Comparison of ENCODE assay signal across 1 cellular context in genomic region chr10:103918053-103918846, GRCh38.
TF ChIP-seq lines count a peak whose summit lies in the region.

Gene STN1 (minus strand): TSS chr10:103918184. CDS start chr10:103917594, 590 bp downstream.

TF ChIP-seq in K562, 482 proteins besides CTCF, POLR2A, EP300 and RAD21 (continued from another document and continues in another):
- TF ChIP-seq, protein P1, sequence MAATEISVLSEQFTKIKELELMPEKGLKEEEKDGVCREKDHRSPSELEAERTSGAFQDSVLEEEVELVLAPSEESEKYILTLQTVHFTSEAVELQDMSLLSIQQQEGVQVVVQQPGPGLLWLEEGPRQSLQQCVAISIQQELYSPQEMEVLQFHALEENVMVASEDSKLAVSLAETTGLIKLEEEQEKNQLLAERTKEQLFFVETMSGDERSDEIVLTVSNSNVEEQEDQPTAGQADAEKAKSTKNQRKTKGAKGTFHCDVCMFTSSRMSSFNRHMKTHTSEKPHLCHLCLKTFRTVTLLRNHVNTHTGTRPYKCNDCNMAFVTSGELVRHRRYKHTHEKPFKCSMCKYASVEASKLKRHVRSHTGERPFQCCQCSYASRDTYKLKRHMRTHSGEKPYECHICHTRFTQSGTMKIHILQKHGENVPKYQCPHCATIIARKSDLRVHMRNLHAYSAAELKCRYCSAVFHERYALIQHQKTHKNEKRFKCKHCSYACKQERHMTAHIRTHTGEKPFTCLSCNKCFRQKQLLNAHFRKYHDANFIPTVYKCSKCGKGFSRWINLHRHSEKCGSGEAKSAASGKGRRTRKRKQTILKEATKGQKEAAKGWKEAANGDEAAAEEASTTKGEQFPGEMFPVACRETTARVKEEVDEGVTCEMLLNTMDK (IDR thresholded peaks at IDR 0.05; ENCODE audit: borderline replicate concordance, insufficient read depth, low read depth, low read length, poor library complexity, severe bottlenecking) = peak; percentile 9
- peak in 1 of 2 experiments; percentile 13 for TF ChIP-seq E2F6 (IDR thresholded peaks at IDR 0.05; ENCODE audit: borderline replicate concordance in 1 of 2, extremely low read depth in 1 of 2, insufficient read depth in 1 of 2, insufficient read length in 1 of 2, low read depth in 1 of 2, low read length in 1 of 2, poor library complexity in 1 of 2, severe bottlenecking in 1 of 2)
- TF ChIP-seq SMARCB1 (IDR thresholded peaks at IDR 0.05; ENCODE audit: insufficient read length, low read depth) = no peak
- peak; percentile 60; the same call in 1 of the 2 replicates for TF ChIP-seq CTBP1 (IDR thresholded peaks at IDR 0.05; ENCODE audit: borderline replicate concordance)
- TF ChIP-seq, protein P2, sequence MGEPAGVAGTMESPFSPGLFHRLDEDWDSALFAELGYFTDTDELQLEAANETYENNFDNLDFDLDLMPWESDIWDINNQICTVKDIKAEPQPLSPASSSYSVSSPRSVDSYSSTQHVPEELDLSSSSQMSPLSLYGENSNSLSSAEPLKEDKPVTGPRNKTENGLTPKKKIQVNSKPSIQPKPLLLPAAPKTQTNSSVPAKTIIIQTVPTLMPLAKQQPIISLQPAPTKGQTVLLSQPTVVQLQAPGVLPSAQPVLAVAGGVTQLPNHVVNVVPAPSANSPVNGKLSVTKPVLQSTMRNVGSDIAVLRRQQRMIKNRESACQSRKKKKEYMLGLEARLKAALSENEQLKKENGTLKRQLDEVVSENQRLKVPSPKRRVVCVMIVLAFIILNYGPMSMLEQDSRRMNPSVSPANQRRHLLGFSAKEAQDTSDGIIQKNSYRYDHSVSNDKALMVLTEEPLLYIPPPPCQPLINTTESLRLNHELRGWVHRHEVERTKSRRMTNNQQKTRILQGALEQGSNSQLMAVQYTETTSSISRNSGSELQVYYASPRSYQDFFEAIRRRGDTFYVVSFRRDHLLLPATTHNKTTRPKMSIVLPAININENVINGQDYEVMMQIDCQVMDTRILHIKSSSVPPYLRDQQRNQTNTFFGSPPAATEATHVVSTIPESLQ (CRISPR knock-in tag; IDR thresholded peaks at IDR 0.05) = no peak
- peak; percentile 50; the same call in 1 of the 2 replicates for TF ChIP-seq MGA (IDR thresholded peaks at IDR 0.05)
- peak; percentile 48; the same call in 1 of the 2 replicates for TF ChIP-seq ETV1 (tag; conservative IDR thresholded peaks at IDR 0.05; ENCODE audit: low read depth)
- TF ChIP-seq, protein P3, sequence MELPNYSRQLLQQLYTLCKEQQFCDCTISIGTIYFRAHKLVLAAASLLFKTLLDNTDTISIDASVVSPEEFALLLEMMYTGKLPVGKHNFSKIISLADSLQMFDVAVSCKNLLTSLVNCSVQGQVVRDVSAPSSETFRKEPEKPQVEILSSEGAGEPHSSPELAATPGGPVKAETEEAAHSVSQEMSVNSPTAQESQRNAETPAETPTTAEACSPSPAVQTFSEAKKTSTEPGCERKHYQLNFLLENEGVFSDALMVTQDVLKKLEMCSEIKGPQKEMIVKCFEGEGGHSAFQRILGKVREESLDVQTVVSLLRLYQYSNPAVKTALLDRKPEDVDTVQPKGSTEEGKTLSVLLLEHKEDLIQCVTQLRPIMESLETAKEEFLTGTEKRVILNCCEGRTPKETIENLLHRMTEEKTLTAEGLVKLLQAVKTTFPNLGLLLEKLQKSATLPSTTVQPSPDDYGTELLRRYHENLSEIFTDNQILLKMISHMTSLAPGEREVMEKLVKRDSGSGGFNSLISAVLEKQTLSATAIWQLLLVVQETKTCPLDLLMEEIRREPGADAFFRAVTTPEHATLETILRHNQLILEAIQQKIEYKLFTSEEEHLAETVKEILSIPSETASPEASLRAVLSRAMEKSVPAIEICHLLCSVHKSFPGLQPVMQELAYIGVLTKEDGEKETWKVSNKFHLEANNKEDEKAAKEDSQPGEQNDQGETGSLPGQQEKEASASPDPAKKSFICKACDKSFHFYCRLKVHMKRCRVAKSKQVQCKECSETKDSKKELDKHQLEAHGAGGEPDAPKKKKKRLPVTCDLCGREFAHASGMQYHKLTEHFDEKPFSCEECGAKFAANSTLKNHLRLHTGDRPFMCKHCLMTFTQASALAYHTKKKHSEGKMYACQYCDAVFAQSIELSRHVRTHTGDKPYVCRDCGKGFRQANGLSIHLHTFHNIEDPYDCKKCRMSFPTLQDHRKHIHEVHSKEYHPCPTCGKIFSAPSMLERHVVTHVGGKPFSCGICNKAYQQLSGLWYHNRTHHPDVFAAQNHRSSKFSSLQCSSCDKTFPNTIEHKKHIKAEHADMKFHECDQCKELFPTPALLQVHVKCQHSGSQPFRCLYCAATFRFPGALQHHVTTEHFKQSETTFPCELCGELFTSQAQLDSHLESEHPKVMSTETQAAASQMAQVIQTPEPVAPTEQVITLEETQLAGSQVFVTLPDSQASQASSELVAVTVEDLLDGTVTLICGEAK (IDR thresholded peaks at IDR 0.05) = peak; percentile 67; the same call in 1 of the 2 replicates
- TF ChIP-seq, protein P3 (CRISPR knock-in tag; IDR thresholded peaks at IDR 0.05) = no peak
- TF ChIP-seq YY1 (IDR thresholded peaks at IDR 0.05; ENCODE audit: borderline replicate concordance in 1 of 3, control insufficient read depth in 1 of 3, extremely low read depth in 1 of 3, insufficient read depth in 3 of 3, insufficient read length in 1 of 3, insufficient replicate concordance in 2 of 3, low read depth in 1 of 3, low read length in 2 of 3) = peak in 2 of 3 experiments; percentile 55 to 66
- no peak for TF ChIP-seq ZNF77 (CRISPR knock-in tag; IDR thresholded peaks at IDR 0.05)
- no peak for TF ChIP-seq MTF1 (CRISPR knock-in tag; IDR thresholded peaks at IDR 0.05; ENCODE audit: borderline replicate concordance)
- peak; percentile 45 for TF ChIP-seq SMAD1 (IDR thresholded peaks at IDR 0.05; ENCODE audit: low read depth, low read length, partially characterized antibody)
- TF ChIP-seq CCNT2 (IDR thresholded peaks at IDR 0.05; ENCODE audit: borderline replicate concordance, extremely low read depth, insufficient read length, low read depth, low read length) = peak; percentile 16
- TF ChIP-seq ZNF589 (CRISPR knock-in tag; IDR thresholded peaks at IDR 0.05; ENCODE audit: low read depth) = peak; percentile 52; the same call in 1 of the 2 replicates
- TF ChIP-seq L3MBTL2 (IDR thresholded peaks at IDR 0.05) = peak; percentile 68
- TF ChIP-seq TAF1 (IDR thresholded peaks at IDR 0.05; ENCODE audit: control insufficient read depth, extremely low read depth, insufficient read depth, low read length, severe bottlenecking) = peak; percentile 49
- TF ChIP-seq SP1 (CRISPR knock-in tag; IDR thresholded peaks at IDR 0.05) = peak; percentile 59
- TF ChIP-seq DPF2 (IDR thresholded peaks at IDR 0.05) = peak; percentile 39; the same call in 1 of the 2 replicates
- TF ChIP-seq POLR2G (IDR thresholded peaks at IDR 0.05; ENCODE audit: low read depth, low read length) = peak; percentile 90
- TF ChIP-seq NFIC (IDR thresholded peaks at IDR 0.05) = 0 out of 2 replicates have a peak, but pooled peaks have one; percentile 3
- peak; percentile 39 for TF ChIP-seq HMGN3 (IDR thresholded peaks at IDR 0.05; ENCODE audit: borderline replicate concordance, extremely low read depth, insufficient read length, low read depth, low read length)
- TF ChIP-seq NFRKB (IDR thresholded peaks at IDR 0.05; ENCODE audit: low read depth) = peak; percentile 36; the same call in 1 of the 2 replicates
- TF ChIP-seq KDM1A (IDR thresholded peaks at IDR 0.05) = peak; percentile 28 to 64; a peak in 2 of 4 replicates
- peak; percentile 86 to 87 for TF ChIP-seq NRF1 (conservative IDR thresholded peaks at IDR 0.05 in 1 of 2, IDR thresholded peaks at IDR 0.05 in 1 of 2)
- 0 out of 2 replicates have a peak, but pooled peaks have one; percentile 18 for TF ChIP-seq SMARCE1 (IDR thresholded peaks at IDR 0.05)
- TF ChIP-seq U2AF1 (optimal IDR thresholded peaks at IDR 0.05; ENCODE audit: low read depth, low read length) = no peak
- TF ChIP-seq ELF2 (CRISPR knock-in tag; IDR thresholded peaks at IDR 0.05) = 0 out of 2 replicates have a peak, but pooled peaks have one; percentile 24
